In genomic region chr19:16301999-16302694, GRCh38 we compare ENCODE assay signal across 13 cellular contexts. TPM values are rescaled to one million over a fixed set of nuclear protein-coding genes. Genes with fewer than 3 reads are reported as not detected.
A peak's percentile ranks its signal among the peaks of the same experiment; 100 is the strongest.
DNase-seq lines count a peak whose midpoint lies in the region; ATAC-seq and TF ChIP-seq lines count a peak whose summit lies in the region.
"Had no signal": no experiment of that assay in that cellular context is flagged by ENCODE, and none has a peak within 500 bp of the region (broad histone marks: within the 10 kb centered on the region; RNA-seq: fewer than 3 reads in every experiment).

No MANE protein-coding gene starts in this region.

- DNase-seq in DMS53 (lab: John Stamatoyannopoulos, UW) = peak; percentile 43
- DNase-seq in DMS53 treated with DMSO at 0.1 percent for 48 hours (lab: John Stamatoyannopoulos, UW; ENCODE audit: unreplicated experiment) = no peak
- DNase-seq in RPMI7951 (ENCODE audit: low read depth) = peak; percentile 86
- DNase-seq in fibroblast of mammary gland (ENCODE audit: low read depth) = peak; percentile 40
- DNase-seq in stimulated activated naive B cell treated with anti-CD40 and anti-IgM and Interleukin-4, amounts not matched to agents 10 μg/mL and 1 μg/mL and 100 μg/mL, for 72 hours = peak; percentile 17
- no peak for DNase-seq in hippocampal formation (lab: John Stamatoyannopoulos, UW)
- no peak for DNase-seq in NCI-H1105 treated with DMSO at 0.1 percent for 48 hours (lab: John Stamatoyannopoulos, UW)
- DNase-seq: activated CD8-positive, alpha-beta memory T cell treated with anti-CD3 and anti-CD28 coated beads, Interleukin-2, amount 50 U/mL, for 4 hours; amniotic stem cell; GDM1; NCI-H1694; testis had no signal

- H3K4me1 Mint-ChIP-seq in stimulated activated naive B cell treated with anti-CD40 and anti-IgM and Interleukin-4, amounts not matched to agents 10 μg/mL and 1 μg/mL and 100 μg/mL, for 72 hours = peaks cover 4 to 6% of the 10 kb centered on the region in 2 donors

- ATAC-seq in stimulated activated naive B cell treated with anti-CD40 and anti-IgM and Interleukin-4, amounts not matched to agents 10 μg/mL and 1 μg/mL and 100 μg/mL, for 72 hours (replicated peaks) = peak; percentile 48 to 81
- no peak for ATAC-seq in GM21423 (IDR thresholded peaks at IDR 0.05; ENCODE audit: unreplicated experiment)

- no peaks in the 10 kb centered on the region for H3K9me3 Mint-ChIP-seq in stimulated activated naive B cell treated with anti-CD40 and anti-IgM and Interleukin-4, amounts not matched to agents 10 μg/mL and 1 μg/mL and 100 μg/mL, for 72 hours

- no peak for TF ChIP-seq CTCF in fibroblast of mammary gland (conservative IDR thresholded peaks at IDR 0.05; ENCODE audit: control insufficient read depth, insufficient read depth, low read depth, low read length)

- H3K4me3 Mint-ChIP-seq in stimulated activated naive B cell treated with anti-CD40 and anti-IgM and Interleukin-4, amounts not matched to agents 10 μg/mL and 1 μg/mL and 100 μg/mL, for 72 hours = no peak overlapping the region

- H3K4me3 ChIP-seq in fibroblast of mammary gland (ENCODE audit: control insufficient read depth, low read depth, low read length) = no peak overlapping the region
- H3K4me3 ChIP-seq: testis had no signal

- H3K27me3 Mint-ChIP-seq in stimulated activated naive B cell treated with anti-CD40 and anti-IgM and Interleukin-4, amounts not matched to agents 10 μg/mL and 1 μg/mL and 100 μg/mL, for 72 hours = no peaks in the 10 kb centered on the region

- H3K27ac Mint-ChIP-seq in stimulated activated naive B cell treated with anti-CD40 and anti-IgM and Interleukin-4, amounts not matched to agents 10 μg/mL and 1 μg/mL and 100 μg/mL, for 72 hours = no peak overlapping the region

- H3K36me3 Mint-ChIP-seq in stimulated activated naive B cell treated with anti-CD40 and anti-IgM and Interleukin-4, amounts not matched to agents 10 μg/mL and 1 μg/mL and 100 μg/mL, for 72 hours = no peaks in the 10 kb centered on the region

RNA-seq across cellular contexts. Expression of gene KLF2, which starts 22.5 kb away (rescaled TPM):
- total RNA-seq in RPMI7951 (2014; rRNA removed; shearing (Covaris generic)) = 2.8 and 3.0 TPM in 2 replicates

Comparison
In these comparisons a context has a peak if more than half of its experiments do, and no peak if none do; other contexts are left out.
1. DNase-seq: peak in DMS53 (single experiment), RPMI7951 (single experiment), fibroblast of mammary gland (single experiment) and stimulated activated naive B cell treated with anti-CD40 and anti-IgM and Interleukin-4, amounts not matched to agents 10 μg/mL and 1 μg/mL and 100 μg/mL, for 72 hours (single experiment); none in DMS53 treated with DMSO at 0.1 percent for 48 hours (single experiment), hippocampal formation (0 of 2) and NCI-H1105 treated with DMSO at 0.1 percent for 48 hours (single experiment).